ENCODE assay signal across 1 cellular context in the genomic region with DNA sequence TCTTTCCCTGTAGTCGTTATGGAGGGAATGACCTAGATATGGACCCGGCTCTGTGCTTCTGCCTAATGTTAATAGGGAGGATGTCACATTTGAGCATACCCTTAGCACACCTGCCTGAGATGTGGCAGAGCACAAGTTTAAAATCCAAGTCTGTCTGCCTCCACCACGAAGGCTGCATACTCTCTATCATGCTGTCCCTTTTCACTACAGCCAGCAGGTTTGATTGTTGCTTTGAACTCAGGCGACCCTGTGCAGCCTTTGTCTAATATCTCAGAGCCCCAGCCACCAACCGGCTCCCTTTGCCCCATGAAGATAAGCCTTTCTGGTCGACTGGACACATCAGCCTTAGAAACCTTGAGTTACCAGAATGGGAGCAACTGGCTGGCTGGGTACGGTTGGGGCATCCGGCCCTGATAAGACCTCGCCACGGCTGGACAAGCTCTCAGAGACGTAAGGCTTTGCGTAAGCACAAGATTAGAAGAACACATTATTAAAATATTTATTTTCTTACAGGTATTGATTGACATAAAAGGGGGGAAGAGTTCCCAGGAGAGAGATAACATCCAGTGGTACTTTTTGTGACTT.
TF ChIP-seq lines count a peak whose summit lies in the region.

No MANE protein-coding gene starts in this region.

TF ChIP-seq in K562, 482 proteins besides CTCF, POLR2A, EP300 and RAD21 (continued from another document and continues in another):
- TF ChIP-seq ZNF277 (CRISPR knock-in tag; IDR thresholded peaks at IDR 0.05; ENCODE audit: borderline replicate concordance), result no peak
- no peak for TF ChIP-seq PURB (CRISPR knock-in tag; IDR thresholded peaks at IDR 0.05; ENCODE audit: low read depth)
- TF ChIP-seq, protein P1, sequence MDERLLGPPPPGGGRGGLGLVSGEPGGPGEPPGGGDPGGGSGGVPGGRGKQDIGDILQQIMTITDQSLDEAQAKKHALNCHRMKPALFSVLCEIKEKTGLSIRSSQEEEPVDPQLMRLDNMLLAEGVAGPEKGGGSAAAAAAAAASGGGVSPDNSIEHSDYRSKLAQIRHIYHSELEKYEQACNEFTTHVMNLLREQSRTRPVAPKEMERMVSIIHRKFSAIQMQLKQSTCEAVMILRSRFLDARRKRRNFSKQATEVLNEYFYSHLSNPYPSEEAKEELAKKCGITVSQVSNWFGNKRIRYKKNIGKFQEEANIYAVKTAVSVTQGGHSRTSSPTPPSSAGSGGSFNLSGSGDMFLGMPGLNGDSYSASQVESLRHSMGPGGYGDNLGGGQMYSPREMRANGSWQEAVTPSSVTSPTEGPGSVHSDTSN (CRISPR knock-in tag; IDR thresholded peaks at IDR 0.05; ENCODE audit: low read depth), result no peak
- TF ChIP-seq, protein P1 (tag; conservative IDR thresholded peaks at IDR 0.05; ENCODE audit: low read depth), result peak; percentile 62
- TF ChIP-seq ZNF436 (CRISPR knock-in tag; IDR thresholded peaks at IDR 0.05), result no peak
- TF ChIP-seq GTF2E2 (tag; IDR thresholded peaks at IDR 0.05), result no peak
- no peak for TF ChIP-seq MBD1 (CRISPR knock-in tag; IDR thresholded peaks at IDR 0.05)
- TF ChIP-seq ELF4 (CRISPR knock-in tag; IDR thresholded peaks at IDR 0.05), result peak; percentile 82
- TF ChIP-seq NUFIP1 (IDR thresholded peaks at IDR 0.05; ENCODE audit: partially characterized antibody), result no peak
- TF ChIP-seq, protein P2, sequence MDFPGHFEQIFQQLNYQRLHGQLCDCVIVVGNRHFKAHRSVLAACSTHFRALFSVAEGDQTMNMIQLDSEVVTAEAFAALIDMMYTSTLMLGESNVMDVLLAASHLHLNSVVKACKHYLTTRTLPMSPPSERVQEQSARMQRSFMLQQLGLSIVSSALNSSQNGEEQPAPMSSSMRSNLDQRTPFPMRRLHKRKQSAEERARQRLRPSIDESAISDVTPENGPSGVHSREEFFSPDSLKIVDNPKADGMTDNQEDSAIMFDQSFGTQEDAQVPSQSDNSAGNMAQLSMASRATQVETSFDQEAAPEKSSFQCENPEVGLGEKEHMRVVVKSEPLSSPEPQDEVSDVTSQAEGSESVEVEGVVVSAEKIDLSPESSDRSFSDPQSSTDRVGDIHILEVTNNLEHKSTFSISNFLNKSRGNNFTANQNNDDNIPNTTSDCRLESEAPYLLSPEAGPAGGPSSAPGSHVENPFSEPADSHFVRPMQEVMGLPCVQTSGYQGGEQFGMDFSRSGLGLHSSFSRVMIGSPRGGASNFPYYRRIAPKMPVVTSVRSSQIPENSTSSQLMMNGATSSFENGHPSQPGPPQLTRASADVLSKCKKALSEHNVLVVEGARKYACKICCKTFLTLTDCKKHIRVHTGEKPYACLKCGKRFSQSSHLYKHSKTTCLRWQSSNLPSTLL (IDR thresholded peaks at IDR 0.05), result no peak
- TF ChIP-seq NBN (IDR thresholded peaks at IDR 0.05; ENCODE audit: low read depth), result peak; percentile 89
- TF ChIP-seq GATAD2A (IDR thresholded peaks at IDR 0.05), result no peak
- TF ChIP-seq SRSF7 (optimal IDR thresholded peaks at IDR 0.05; ENCODE audit: low read depth, low read length), result no peak
- TF ChIP-seq MXI1 (IDR thresholded peaks at IDR 0.05; ENCODE audit: low read depth, low read length), result peak; percentile 74; the same call in 1 of the 2 replicates
- TF ChIP-seq, protein P3, sequence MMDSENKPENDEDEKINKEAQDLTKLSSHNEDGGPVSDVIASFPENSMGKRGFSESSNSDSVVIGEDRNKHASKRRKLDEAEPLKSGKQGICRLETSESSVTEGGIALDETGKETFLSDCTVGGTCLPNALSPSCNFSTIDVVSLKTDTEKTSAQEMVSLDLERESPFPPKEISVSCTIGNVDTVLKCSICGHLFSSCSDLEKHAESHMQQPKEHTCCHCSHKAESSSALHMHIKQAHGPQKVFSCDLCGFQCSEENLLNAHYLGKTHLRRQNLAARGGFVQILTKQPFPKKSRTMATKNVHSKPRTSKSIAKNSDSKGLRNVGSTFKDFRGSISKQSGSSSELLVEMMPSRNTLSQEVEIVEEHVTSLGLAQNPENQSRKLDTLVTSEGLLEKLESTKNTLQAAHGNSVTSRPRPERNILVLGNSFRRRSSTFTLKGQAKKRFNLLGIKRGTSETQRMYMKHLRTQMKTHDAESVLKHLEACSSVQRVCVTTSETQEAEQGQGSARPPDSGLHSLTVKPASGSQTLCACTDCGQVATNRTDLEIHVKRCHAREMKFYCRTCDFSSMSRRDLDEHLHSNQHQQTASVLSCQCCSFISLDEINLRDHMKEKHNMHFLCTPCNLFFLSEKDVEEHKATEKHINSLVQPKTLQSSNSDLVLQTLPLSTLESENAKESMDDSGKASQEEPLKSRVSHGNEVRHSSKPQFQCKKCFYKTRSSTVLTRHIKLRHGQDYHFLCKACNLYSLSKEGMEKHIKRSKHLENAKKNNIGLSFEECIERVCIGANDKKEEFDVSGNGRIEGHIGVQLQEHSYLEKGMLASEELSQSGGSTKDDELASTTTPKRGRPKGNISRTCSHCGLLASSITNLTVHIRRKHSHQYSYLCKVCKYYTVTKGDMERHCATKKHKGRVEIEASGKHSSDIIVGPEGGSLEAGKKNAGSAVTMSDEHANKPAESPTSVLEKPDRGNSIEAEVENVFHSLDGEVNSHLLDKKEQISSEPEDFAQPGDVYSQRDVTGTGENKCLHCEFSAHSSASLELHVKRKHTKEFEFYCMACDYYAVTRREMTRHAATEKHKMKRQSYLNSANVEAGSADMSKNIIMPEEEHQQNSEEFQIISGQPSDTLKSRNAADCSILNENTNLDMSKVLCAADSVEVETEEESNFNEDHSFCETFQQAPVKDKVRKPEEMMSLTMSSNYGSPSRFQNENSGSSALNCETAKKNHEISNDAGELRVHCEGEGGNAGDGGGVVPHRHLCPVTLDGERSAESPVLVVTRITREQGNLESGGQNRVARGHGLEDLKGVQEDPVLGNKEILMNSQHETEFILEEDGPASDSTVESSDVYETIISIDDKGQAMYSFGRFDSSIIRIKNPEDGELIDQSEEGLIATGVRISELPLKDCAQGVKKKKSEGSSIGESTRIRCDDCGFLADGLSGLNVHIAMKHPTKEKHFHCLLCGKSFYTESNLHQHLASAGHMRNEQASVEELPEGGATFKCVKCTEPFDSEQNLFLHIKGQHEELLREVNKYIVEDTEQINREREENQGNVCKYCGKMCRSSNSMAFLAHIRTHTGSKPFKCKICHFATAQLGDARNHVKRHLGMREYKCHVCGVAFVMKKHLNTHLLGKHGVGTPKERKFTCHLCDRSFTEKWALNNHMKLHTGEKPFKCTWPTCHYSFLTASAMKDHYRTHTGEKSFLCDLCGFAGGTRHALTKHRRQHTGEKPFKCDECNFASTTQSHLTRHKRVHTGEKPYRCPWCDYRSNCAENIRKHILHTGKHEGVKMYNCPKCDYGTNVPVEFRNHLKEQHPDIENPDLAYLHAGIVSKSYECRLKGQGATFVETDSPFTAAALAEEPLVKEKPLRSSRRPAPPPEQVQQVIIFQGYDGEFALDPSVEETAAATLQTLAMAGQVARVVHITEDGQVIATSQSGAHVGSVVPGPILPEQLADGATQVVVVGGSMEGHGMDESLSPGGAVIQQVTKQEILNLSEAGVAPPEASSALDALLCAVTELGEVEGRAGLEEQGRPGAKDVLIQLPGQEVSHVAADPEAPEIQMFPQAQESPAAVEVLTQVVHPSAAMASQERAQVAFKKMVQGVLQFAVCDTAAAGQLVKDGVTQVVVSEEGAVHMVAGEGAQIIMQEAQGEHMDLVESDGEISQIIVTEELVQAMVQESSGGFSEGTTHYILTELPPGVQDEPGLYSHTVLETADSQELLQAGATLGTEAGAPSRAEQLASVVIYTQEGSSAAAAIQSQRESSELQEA (IDR thresholded peaks at IDR 0.05; ENCODE audit: low read depth), result no peak
- TF ChIP-seq KHSRP (IDR thresholded peaks at IDR 0.05), result peak; percentile 78
- TF ChIP-seq, protein P4, sequence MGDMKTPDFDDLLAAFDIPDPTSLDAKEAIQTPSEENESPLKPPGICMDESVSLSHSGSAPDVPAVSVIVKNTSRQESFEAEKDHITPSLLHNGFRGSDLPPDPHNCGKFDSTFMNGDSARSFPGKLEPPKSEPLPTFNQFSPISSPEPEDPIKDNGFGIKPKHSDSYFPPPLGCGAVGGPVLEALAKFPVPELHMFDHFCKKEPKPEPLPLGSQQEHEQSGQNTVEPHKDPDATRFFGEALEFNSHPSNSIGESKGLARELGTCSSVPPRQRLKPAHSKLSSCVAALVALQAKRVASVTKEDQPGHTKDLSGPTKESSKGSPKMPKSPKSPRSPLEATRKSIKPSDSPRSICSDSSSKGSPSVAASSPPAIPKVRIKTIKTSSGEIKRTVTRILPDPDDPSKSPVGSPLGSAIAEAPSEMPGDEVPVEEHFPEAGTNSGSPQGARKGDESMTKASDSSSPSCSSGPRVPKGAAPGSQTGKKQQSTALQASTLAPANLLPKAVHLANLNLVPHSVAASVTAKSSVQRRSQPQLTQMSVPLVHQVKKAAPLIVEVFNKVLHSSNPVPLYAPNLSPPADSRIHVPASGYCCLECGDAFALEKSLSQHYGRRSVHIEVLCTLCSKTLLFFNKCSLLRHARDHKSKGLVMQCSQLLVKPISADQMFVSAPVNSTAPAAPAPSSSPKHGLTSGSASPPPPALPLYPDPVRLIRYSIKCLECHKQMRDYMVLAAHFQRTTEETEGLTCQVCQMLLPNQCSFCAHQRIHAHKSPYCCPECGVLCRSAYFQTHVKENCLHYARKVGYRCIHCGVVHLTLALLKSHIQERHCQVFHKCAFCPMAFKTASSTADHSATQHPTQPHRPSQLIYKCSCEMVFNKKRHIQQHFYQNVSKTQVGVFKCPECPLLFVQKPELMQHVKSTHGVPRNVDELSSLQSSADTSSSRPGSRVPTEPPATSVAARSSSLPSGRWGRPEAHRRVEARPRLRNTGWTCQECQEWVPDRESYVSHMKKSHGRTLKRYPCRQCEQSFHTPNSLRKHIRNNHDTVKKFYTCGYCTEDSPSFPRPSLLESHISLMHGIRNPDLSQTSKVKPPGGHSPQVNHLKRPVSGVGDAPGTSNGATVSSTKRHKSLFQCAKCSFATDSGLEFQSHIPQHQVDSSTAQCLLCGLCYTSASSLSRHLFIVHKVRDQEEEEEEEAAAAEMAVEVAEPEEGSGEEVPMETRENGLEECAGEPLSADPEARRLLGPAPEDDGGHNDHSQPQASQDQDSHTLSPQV (IDR thresholded peaks at IDR 0.05), result peak; percentile 94
- no peak for TF ChIP-seq ZC3H4 (CRISPR knock-in tag; IDR thresholded peaks at IDR 0.05; ENCODE audit: borderline replicate concordance)
- TF ChIP-seq CHD1 (IDR thresholded peaks at IDR 0.05; ENCODE audit: low read length), result no peak
- 0 out of 2 replicates have a peak, but pooled peaks have one; percentile 20 for TF ChIP-seq ZNF76 (CRISPR knock-in tag; IDR thresholded peaks at IDR 0.05; ENCODE audit: borderline replicate concordance)
- TF ChIP-seq ZNF507 (tag; conservative IDR thresholded peaks at IDR 0.05), result no peak
- no peak for TF ChIP-seq POLR3A (IDR thresholded peaks at IDR 0.05; ENCODE audit: borderline replicate concordance, extremely low read depth, insufficient read depth, insufficient read length)
- peak; percentile 87 for TF ChIP-seq RUNX1 (IDR thresholded peaks at IDR 0.05; ENCODE audit: low read depth)
- no peak for TF ChIP-seq ZBTB8A (IDR thresholded peaks at IDR 0.05; ENCODE audit: partially characterized antibody)
- TF ChIP-seq HNRNPL (IDR thresholded peaks at IDR 0.05; ENCODE audit: low read depth, low read length), result peak; percentile 89
- TF ChIP-seq TCFL5 (CRISPR knock-in tag; conservative IDR thresholded peaks at IDR 0.05), result peak; percentile 61; the same call in 1 of the 2 replicates
- TF ChIP-seq, protein P5, sequence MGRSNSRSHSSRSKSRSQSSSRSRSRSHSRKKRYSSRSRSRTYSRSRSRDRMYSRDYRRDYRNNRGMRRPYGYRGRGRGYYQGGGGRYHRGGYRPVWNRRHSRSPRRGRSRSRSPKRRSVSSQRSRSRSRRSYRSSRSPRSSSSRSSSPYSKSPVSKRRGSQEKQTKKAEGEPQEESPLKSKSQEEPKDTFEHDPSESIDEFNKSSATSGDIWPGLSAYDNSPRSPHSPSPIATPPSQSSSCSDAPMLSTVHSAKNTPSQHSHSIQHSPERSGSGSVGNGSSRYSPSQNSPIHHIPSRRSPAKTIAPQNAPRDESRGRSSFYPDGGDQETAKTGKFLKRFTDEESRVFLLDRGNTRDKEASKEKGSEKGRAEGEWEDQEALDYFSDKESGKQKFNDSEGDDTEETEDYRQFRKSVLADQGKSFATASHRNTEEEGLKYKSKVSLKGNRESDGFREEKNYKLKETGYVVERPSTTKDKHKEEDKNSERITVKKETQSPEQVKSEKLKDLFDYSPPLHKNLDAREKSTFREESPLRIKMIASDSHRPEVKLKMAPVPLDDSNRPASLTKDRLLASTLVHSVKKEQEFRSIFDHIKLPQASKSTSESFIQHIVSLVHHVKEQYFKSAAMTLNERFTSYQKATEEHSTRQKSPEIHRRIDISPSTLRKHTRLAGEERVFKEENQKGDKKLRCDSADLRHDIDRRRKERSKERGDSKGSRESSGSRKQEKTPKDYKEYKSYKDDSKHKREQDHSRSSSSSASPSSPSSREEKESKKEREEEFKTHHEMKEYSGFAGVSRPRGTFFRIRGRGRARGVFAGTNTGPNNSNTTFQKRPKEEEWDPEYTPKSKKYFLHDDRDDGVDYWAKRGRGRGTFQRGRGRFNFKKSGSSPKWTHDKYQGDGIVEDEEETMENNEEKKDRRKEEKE (IDR thresholded peaks at IDR 0.05; ENCODE audit: borderline replicate concordance in 1 of 2, control insufficient read depth in 1 of 2, low read depth in 2 of 2, low read length in 1 of 2), result peak in 1 of 2 experiments; percentile 55; a peak in 1 of 4 replicates
- no peak for TF ChIP-seq HMG20A (CRISPR knock-in tag; conservative IDR thresholded peaks at IDR 0.05)
- TF ChIP-seq PRPF4 (IDR thresholded peaks at IDR 0.05; ENCODE audit: insufficient read depth, low read depth, low read length, poor library complexity, severe bottlenecking), result no peak
- peak; percentile 99 for TF ChIP-seq TCF3 (CRISPR knock-in tag; IDR thresholded peaks at IDR 0.05)
